ENCODE assay signal across 7 cellular contexts in genomic region chr13:42272776-42273175, GRCh38. TPM values are rescaled to one million over a fixed set of nuclear protein-coding genes. Genes with fewer than 3 reads are reported as not detected.
DNase-seq lines count a peak whose midpoint lies in the region; FAIRE-seq and TF ChIP-seq lines count a peak whose summit lies in the region.

No MANE protein-coding gene starts in this region.

- H3K9me3 Mint-ChIP-seq in H9 = peaks cover 18 to 24% of the 10 kb centered on the region in 2 experiments
- no peaks in the 10 kb centered on the region for H3K9me3 Mint-ChIP-seq in T-helper 2 cell treated with Interferon-gamma antibody and Interleukin-4, amounts not matched to agents 5 μg/mL and 100 μg/mL, for 36 hours
- no peaks in the 10 kb centered on the region for H3K9me3 Mint-ChIP-seq in glutamatergic neuron (ENCODE audit: unreplicated experiment)

- H3K56ac ChIP-seq in H9 (ENCODE audit: insufficient read length, low read depth, low read length) = no peak overlapping the region

- no peak overlapping the region for H3K4ac ChIP-seq in H9 (ENCODE audit: low read depth, low read length)

- H2BK15ac ChIP-seq in H9 (ENCODE audit: low read depth, low read length) = no peak overlapping the region

- DNase-seq in H9 = no peak
- no peak for DNase-seq in T-helper 2 cell treated with Interferon-gamma antibody and Interleukin-4, amounts not matched to agents 5 μg/mL and 100 μg/mL, for 36 hours (ENCODE audit: low spot score)
- DNase-seq in glutamatergic neuron = no peak
- DNase-seq in small intestine = no peak
- DNase-seq in NCI-H2107 (lab: John Stamatoyannopoulos, UW) = no peak
- no peak for DNase-seq in DMS 273 (lab: John Stamatoyannopoulos, UW; ENCODE audit: unreplicated experiment)
- no peak for DNase-seq in GM19238 (ENCODE audit: insufficient read length, low spot score)

- H3K27ac ChIP-seq in H9 (ENCODE audit: insufficient read length, low read depth, low read length) (no peak overlapping the region), small intestine (ENCODE audit: low read depth in 1 of 2, low read length in 1 of 2) (peak overlapping the region; percentile 41 to 92)

- H2BK5ac ChIP-seq in H9 (ENCODE audit: insufficient read length, low read length) = no peak overlapping the region

- TF ChIP-seq CTCF in H9 (conservative IDR thresholded peaks at IDR 0.05) (no peak), glutamatergic neuron (IDR thresholded peaks at IDR 0.05; ENCODE audit: partially characterized antibody, unreplicated experiment) (no peak)

- no peaks in the 10 kb centered on the region for H4K20me1 ChIP-seq in H9 (ENCODE audit: control insufficient read depth, insufficient read depth, insufficient read length)

- H4K91ac ChIP-seq in H9 (ENCODE audit: insufficient read length, low read depth, low read length) = no peak overlapping the region

- no CpG with 5 or more reads among the region's 4 CpGs for WGBS in H9 (ENCODE audit: extremely low coverage, insufficient read length, low lambda C conversion rate)
- 15 to 21% (median 19%) methylated on average over 4 of the region's 4 CpGs for WGBS in small intestine, 3 donors

- H3K27ac Mint-ChIP-seq in H9 (no peak overlapping the region; a peak in 1 of 7 replicates), glutamatergic neuron (ENCODE audit: unreplicated experiment) (peak overlapping the region; percentile 95)
- H3K27ac Mint-ChIP-seq in T-helper 2 cell treated with Interferon-gamma antibody and Interleukin-4, amounts not matched to agents 5 μg/mL and 100 μg/mL, for 36 hours = peak overlapping the region; percentile 90

- H3K36me3 Mint-ChIP-seq in H9 (ENCODE audit: insufficient read depth in 1 of 3, low read depth in 3 of 3) (peaks cover 8 to 19% (median 11%) of the 10 kb centered on the region in 3 experiments; a peak in 6 of 7 replicates), glutamatergic neuron (ENCODE audit: unreplicated experiment) (no peaks in the 10 kb centered on the region)
- H3K36me3 Mint-ChIP-seq in T-helper 2 cell treated with Interferon-gamma antibody and Interleukin-4, amounts not matched to agents 5 μg/mL and 100 μg/mL, for 36 hours (ENCODE audit: low read depth) = peaks cover 26% of the 10 kb centered on the region

- H3K4me1 ChIP-seq in H9 (ENCODE audit: insufficient read depth, low read length) = peaks cover 3% of the 10 kb centered on the region; the same call in 1 of the 2 replicates
- H3K4me1 ChIP-seq in small intestine (ENCODE audit: control insufficient read depth in 2 of 2, insufficient read depth in 1 of 2, low read depth in 1 of 2, low read length in 1 of 2) = peaks cover 0 to 7% of the 10 kb centered on the region in 2 donors

- H3K27me3 Mint-ChIP-seq in H9 (ENCODE audit: low read depth) (no peaks in the 10 kb centered on the region; the same call in none of the 2 replicates), glutamatergic neuron (ENCODE audit: unreplicated experiment) (peaks cover 8% of the 10 kb centered on the region)
- no peaks in the 10 kb centered on the region for H3K27me3 Mint-ChIP-seq in T-helper 2 cell treated with Interferon-gamma antibody and Interleukin-4, amounts not matched to agents 5 μg/mL and 100 μg/mL, for 36 hours (ENCODE audit: low read depth)

- no peak overlapping the region for H3K14ac ChIP-seq in H9 (ENCODE audit: insufficient read depth, low read length)

- H2BK20ac ChIP-seq in H9 (ENCODE audit: low read depth, low read length, poor library complexity, severe bottlenecking) = no peak overlapping the region

- no peak for FAIRE-seq in small intestine (lab: Jason Lieb, UNC)

- no peaks in the 10 kb centered on the region for H3K79me1 ChIP-seq in H9 (ENCODE audit: insufficient read depth, low read depth, low read length, poor library complexity, severe bottlenecking)

- H4K8ac ChIP-seq in H9 (replicated peaks; ENCODE audit: insufficient read length, low read depth, low read length) = no peak overlapping the region

- peak overlapping the region; percentile 69 for H3K4me2 ChIP-seq in H9 (ENCODE audit: insufficient read depth, insufficient read length, low read length)

- H3T11ph ChIP-seq in H9 (ENCODE audit: low read length) = no peak overlapping the region

- H3K9me3 ChIP-seq in H9 (ENCODE audit: control insufficient read depth, low read depth, low read length) (no peaks in the 10 kb centered on the region), small intestine (ENCODE audit: control insufficient read depth, low read depth) (no peaks in the 10 kb centered on the region)

- H3K27me3 ChIP-seq in H9 (ENCODE audit: insufficient read depth, low read length) = no peaks in the 10 kb centered on the region
- no peaks in the 10 kb centered on the region for H3K27me3 ChIP-seq in small intestine (ENCODE audit: control insufficient read depth in 2 of 2, insufficient read depth in 2 of 2, low read length in 2 of 2)

- peaks cover 9% of the 10 kb centered on the region; the same call in 1 of the 2 replicates for H3K79me2 ChIP-seq in H9 (ENCODE audit: insufficient read depth, low read length)

- H3K4me3 ChIP-seq in small intestine (ENCODE audit: low read depth in 1 of 2, low read length in 2 of 2) = peak overlapping the region; percentile 73 to 91

- H3K18ac ChIP-seq in H9 (ENCODE audit: insufficient read length, low read depth, low read length) = no peak overlapping the region

- no peak overlapping the region for H2AK5ac ChIP-seq in H9 (ENCODE audit: insufficient read length, low read length)

- H3K4me1 Mint-ChIP-seq in H9 (peaks cover 42 to 44% of the 10 kb centered on the region in 2 experiments), glutamatergic neuron (ENCODE audit: low read depth, unreplicated experiment) (peaks cover 17% of the 10 kb centered on the region)
- peaks cover 48% of the 10 kb centered on the region for H3K4me1 Mint-ChIP-seq in T-helper 2 cell treated with Interferon-gamma antibody and Interleukin-4, amounts not matched to agents 5 μg/mL and 100 μg/mL, for 36 hours (ENCODE audit: low read depth)

- no peak overlapping the region for H3K23ac ChIP-seq in H9 (ENCODE audit: insufficient read length, low read depth, low read length)

- no peak overlapping the region for H2AFZ ChIP-seq in H9 (ENCODE audit: low read length)

- no peak overlapping the region for H2BK12ac ChIP-seq in H9 (ENCODE audit: insufficient read length, low read depth, low read length)

- H4K5ac ChIP-seq in H9 (ENCODE audit: insufficient read length, low read depth, low read length) = no peak overlapping the region

- no peaks in the 10 kb centered on the region for H3K36me3 ChIP-seq in small intestine (ENCODE audit: control insufficient read depth in 2 of 2, insufficient read depth in 2 of 2, low read length in 2 of 2)

- H2BK120ac ChIP-seq in H9 (ENCODE audit: low read depth, low read length, poor library complexity, severe bottlenecking) = no peak overlapping the region

- H3K4me3 Mint-ChIP-seq in H9 (peak overlapping the region; percentile 94 to 96), glutamatergic neuron (ENCODE audit: unreplicated experiment) (peak overlapping the region; percentile 95)
- H3K4me3 Mint-ChIP-seq in T-helper 2 cell treated with Interferon-gamma antibody and Interleukin-4, amounts not matched to agents 5 μg/mL and 100 μg/mL, for 36 hours = peak overlapping the region; percentile 98

- H3K23me2 ChIP-seq in H9 (ENCODE audit: insufficient read length, low read depth, low read length, poor library complexity, severe bottlenecking) = peaks cover 4% of the 10 kb centered on the region

- H3K9ac ChIP-seq in H9 (ENCODE audit: extremely low read depth, insufficient read length, low read length) = peak overlapping the region; percentile 56

RNA-seq across cellular contexts. Expression of gene AKAP11, which starts 0.8 kb away (rescaled TPM):
- 20.2 and 20.5 TPM in 2 replicates for total RNA-seq in H9 (2021)
- 33.2 TPM for total RNA-seq in glutamatergic neuron (ENCODE audit: unreplicated experiment)
- polyA plus RNA-seq in small intestine = 1 to 10 TPM; 2.4 to 7.1 (median 2.7) TPM

Comparison
In these comparisons a context has a peak if more than half of its experiments do, and no peak if none do; other contexts are left out.
1. H3K27ac Mint-ChIP-seq: peak in T-helper 2 cell treated with Interferon-gamma antibody and Interleukin-4, amounts not matched to agents 5 μg/mL and 100 μg/mL, for 36 hours (single experiment) and glutamatergic neuron (single experiment); none in H9 (0 of 3).
2. Peak in every context shown above with its lines, with median percentiles within 50 percentile points of each other: H3K4me3 Mint-ChIP-seq.